22 cellular contexts compared by ENCODE assay signal in the genomic region with DNA sequence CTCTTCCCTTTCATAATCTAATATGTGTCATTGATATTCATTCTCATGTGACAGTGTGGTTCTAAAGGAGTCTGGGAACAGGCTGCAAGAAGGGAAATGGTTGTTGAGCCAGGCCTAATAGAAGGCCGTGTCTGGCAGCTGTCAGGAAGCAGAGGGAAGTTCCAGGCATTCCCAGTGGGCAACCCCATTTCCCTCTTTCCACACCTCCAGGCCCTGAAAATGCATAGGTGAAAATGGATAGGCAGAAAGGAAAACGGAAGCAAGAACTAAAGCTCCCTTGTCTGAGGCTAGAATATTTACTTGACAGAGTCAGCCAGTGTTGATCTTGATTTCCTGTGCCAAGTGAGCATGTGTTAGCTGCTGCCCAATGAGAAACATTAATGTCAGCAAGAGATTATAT.
DNase-seq lines count a peak whose midpoint lies in the region; ATAC-seq and TF ChIP-seq lines count a peak whose summit lies in the region.
"Had no signal": no experiment of that assay in that cellular context is flagged by ENCODE, and none has a peak within 500 bp of the region (broad histone marks: within the 10 kb centered on the region; RNA-seq: fewer than 3 reads in every experiment).

No MANE protein-coding gene starts in this region.

- WGBS in smooth muscle cell (ENCODE audit: low lambda C conversion rate) = 69% methylated on average over 2 of the region's 2 CpGs

- H3K9me3 Mint-ChIP-seq in neural progenitor cell = peaks cover 3% of the 10 kb centered on the region
- H3K9me3 Mint-ChIP-seq: activated T-helper 17 cell treated with anti-CD3 and anti-CD28 coated beads, Interleukin-2, amount 50 U/mL, for 72 hours; stimulated activated naive CD8-positive, alpha-beta T cell treated with anti-CD3 and anti-CD28 coated beads, Interleukin-15, amount 100 ng/mL, for 72 hours had no signal

- H3K4me1 ChIP-seq in neural progenitor cell = peaks cover 58% of the 10 kb centered on the region
- peaks cover 39% of the 10 kb centered on the region for H3K4me1 ChIP-seq in smooth muscle cell (ENCODE audit: low read depth)

- H4K20me1 ChIP-seq in neural progenitor cell (ENCODE audit: low read depth) = no peaks in the 10 kb centered on the region
- H4K20me1 ChIP-seq in smooth muscle cell (ENCODE audit: low read depth) = no peaks in the 10 kb centered on the region

- peak overlapping the region; percentile 59 for H2AFZ ChIP-seq in neural progenitor cell (replicated peaks)
- H2AFZ ChIP-seq in smooth muscle cell (ENCODE audit: low read depth) = no peak overlapping the region

- TF ChIP-seq CTCF in neural progenitor cell (IDR thresholded peaks at IDR 0.05) (no peak), smooth muscle cell (IDR thresholded peaks at IDR 0.05; ENCODE audit: borderline replicate concordance, insufficient read depth, poor library complexity, severe bottlenecking) (no peak)

- H3K4me2 ChIP-seq in neural progenitor cell (peak overlapping the region; percentile 43), smooth muscle cell (no peak overlapping the region)

- H3K79me2 ChIP-seq in neural progenitor cell (ENCODE audit: low read depth) (no peaks in the 10 kb centered on the region), smooth muscle cell (ENCODE audit: low read depth) (no peaks in the 10 kb centered on the region)

- H3K4me3 ChIP-seq in neural progenitor cell (no peak overlapping the region), smooth muscle cell (no peak overlapping the region)
- H3K4me3 ChIP-seq: lung had no signal

- H3K9me3 ChIP-seq in neural progenitor cell (ENCODE audit: low read depth) (no peaks in the 10 kb centered on the region), smooth muscle cell (replicated peaks; ENCODE audit: low read depth) (no peaks in the 10 kb centered on the region)

- no peaks in the 10 kb centered on the region for H3K27me3 ChIP-seq in neural progenitor cell
- no peaks in the 10 kb centered on the region for H3K27me3 ChIP-seq in smooth muscle cell (ENCODE audit: low read depth)

- no peak overlapping the region for H3K27ac ChIP-seq in neural progenitor cell
- H3K27ac ChIP-seq in smooth muscle cell (ENCODE audit: low read depth) = no peak overlapping the region
- H3K27ac ChIP-seq: C4-2B, WERI-Rb-1 had no signal

- H3K27me3 Mint-ChIP-seq in neural progenitor cell (ENCODE audit: insufficient read depth, low read depth) = peaks cover 5% of the 10 kb centered on the region

- no peak overlapping the region for H3K4me3 Mint-ChIP-seq in neural progenitor cell
- H3K4me3 Mint-ChIP-seq: activated T-helper 17 cell treated with anti-CD3 and anti-CD28 coated beads, Interleukin-2, amount 50 U/mL, for 72 hours; naive thymus-derived CD4-positive, alpha-beta T cell; stimulated activated naive CD8-positive, alpha-beta T cell treated with anti-CD3 and anti-CD28 coated beads, Interleukin-15, amount 100 ng/mL, for 72 hours had no signal

- no peak overlapping the region for H3K27ac Mint-ChIP-seq in neural progenitor cell
- H3K27ac Mint-ChIP-seq: activated T-helper 17 cell treated with anti-CD3 and anti-CD28 coated beads, Interleukin-2, amount 50 U/mL, for 72 hours had no signal

- peaks cover 42% of the 10 kb centered on the region for H3F3A ChIP-seq in neural progenitor cell (ENCODE audit: low read depth)
- no peaks in the 10 kb centered on the region for H3F3A ChIP-seq in smooth muscle cell (ENCODE audit: low read depth)

- no peaks in the 10 kb centered on the region for H3K36me3 Mint-ChIP-seq in neural progenitor cell
- H3K36me3 Mint-ChIP-seq: naive thymus-derived CD4-positive, alpha-beta T cell had no signal

- H3K36me3 ChIP-seq in neural progenitor cell (no peaks in the 10 kb centered on the region), smooth muscle cell (ENCODE audit: low read depth) (no peaks in the 10 kb centered on the region)
- H3K36me3 ChIP-seq: WERI-Rb-1 had no signal

- peaks cover 31% of the 10 kb centered on the region for H3K4me1 Mint-ChIP-seq in neural progenitor cell
- H3K4me1 Mint-ChIP-seq: activated T-helper 17 cell treated with anti-CD3 and anti-CD28 coated beads, Interleukin-2, amount 50 U/mL, for 72 hours; stimulated activated naive CD8-positive, alpha-beta T cell treated with anti-CD3 and anti-CD28 coated beads, Interleukin-15, amount 100 ng/mL, for 72 hours had no signal

- H3K9ac ChIP-seq in neural progenitor cell (no peak overlapping the region), smooth muscle cell (ENCODE audit: low read depth) (no peak overlapping the region)

- DNase-seq in NCI-H2107 treated with DMSO at 0.1 percent for 48 hours (lab: John Stamatoyannopoulos, UW; ENCODE audit: unreplicated experiment) (peak; percentile 67), NCI-H2107 (lab: John Stamatoyannopoulos, UW) (no peak), NCI-H69 (lab: John Stamatoyannopoulos, UW) (peak; percentile 89), dermis blood vessel endothelial cell (peak; percentile 39), neural progenitor cell (ENCODE audit: low spot score) (no peak), smooth muscle cell (lab: John Stamatoyannopoulos, UW; ENCODE audit: unreplicated experiment) (no peak)
- DNase-seq: 8988T; activated CD8-positive, alpha-beta memory T cell treated with anti-CD3 and anti-CD28 coated beads for 24 hours; cerebellar nuclear complex; DMS153; KG1; naive thymus-derived CD4-positive, alpha-beta T cell; NCI-H1694 treated with DMSO at 0.1 percent for 48 hours; retina; stimulated activated naive CD8-positive, alpha-beta T cell treated with anti-CD3 and anti-CD28 coated beads, Interleukin-15, amount 100 ng/mL, for 72 hours; SW 1271; WERI-Rb-1 had no signal

- ATAC-seq in HG03432 (IDR thresholded peaks at IDR 0.05; ENCODE audit: unreplicated experiment) (no peak), GM19463 (IDR thresholded peaks at IDR 0.05; ENCODE audit: unreplicated experiment) (no peak)
- ATAC-seq: activated T-helper 17 cell treated with anti-CD3 and anti-CD28 coated beads, Interleukin-2, amount 50 U/mL, for 72 hours; naive thymus-derived CD4-positive, alpha-beta T cell; stimulated activated naive CD8-positive, alpha-beta T cell treated with anti-CD3 and anti-CD28 coated beads, Interleukin-15, amount 100 ng/mL, for 72 hours had no signal

Comparison
In these comparisons a context has a peak if more than half of its experiments do, and no peak if none do; other contexts are left out.
1. DNase-seq: peak in NCI-H2107 treated with DMSO at 0.1 percent for 48 hours (single experiment), NCI-H69 (single experiment) and dermis blood vessel endothelial cell (single experiment); none in NCI-H2107 (single experiment), neural progenitor cell (single experiment) and smooth muscle cell (single experiment).